20 cellular contexts compared by ENCODE assay signal in genomic region chr1:24822887-24823286, GRCh38.
DNase-seq lines count a peak whose midpoint lies in the region; ATAC-seq and TF ChIP-seq lines count a peak whose summit lies in the region.
"Had no signal": no experiment of that assay in that cellular context is flagged by ENCODE, and none has a peak within 500 bp of the region (broad histone marks: within the 10 kb centered on the region; RNA-seq: fewer than 3 reads in every experiment).

No MANE protein-coding gene starts in this region.

- no peaks in the 10 kb centered on the region for H3K4me1 ChIP-seq in CD8-positive, alpha-beta T cell (ENCODE audit: insufficient read depth, low read length)

- H3K4me3 ChIP-seq in AG10803 (ENCODE audit: low read length): no peak overlapping the region
- H3K4me3 ChIP-seq in CD8-positive, alpha-beta T cell (ENCODE audit: low read depth, low read length): no peak overlapping the region

- no peaks in the 10 kb centered on the region for H3K36me3 Mint-ChIP-seq in IgD-negative memory B cell
- peaks cover 8% of the 10 kb centered on the region for H3K36me3 Mint-ChIP-seq in endothelial cell (ENCODE audit: low read depth, unreplicated experiment)
- H3K36me3 Mint-ChIP-seq in nephron (ENCODE audit: low read depth): peaks cover 13% of the 10 kb centered on the region
- H3K36me3 Mint-ChIP-seq in CD8-positive, alpha-beta T cell: no peaks in the 10 kb centered on the region

- no peaks in the 10 kb centered on the region for H3K27me3 ChIP-seq in CD8-positive, alpha-beta T cell (ENCODE audit: insufficient read depth, low read length)

- no peak for ATAC-seq in CD8-positive, alpha-beta T cell
- ATAC-seq: activated naive CD8-positive, alpha-beta T cell treated with anti-CD3 and anti-CD28 coated beads, Interleukin-2, amount 50 U/mL, for 24 hours; stimulated activated memory B cell treated with anti-CD40 and anti-IgM and Interleukin-4, amounts not matched to agents 10 μg/mL and 1 μg/mL and 100 μg/mL, for 72 hours had no signal

- TF ChIP-seq CTCF in AG10803 (conservative IDR thresholded peaks at IDR 0.05; ENCODE audit: low read length) (no peak), endothelial cell (IDR thresholded peaks at IDR 0.05; ENCODE audit: unreplicated experiment) (no peak), nephron (IDR thresholded peaks at IDR 0.05; ENCODE audit: unreplicated experiment in 3 of 3) (no peak)
- TF ChIP-seq CTCF in CD8-positive, alpha-beta T cell (IDR thresholded peaks at IDR 0.05): no peak

- no peak overlapping the region for H3K27ac ChIP-seq in CD8-positive, alpha-beta T cell (ENCODE audit: low read depth, low read length)

- H3K27ac Mint-ChIP-seq in IgD-negative memory B cell (peak overlapping the region in 2 of 3 donors; percentile 29 to 68), endothelial cell (ENCODE audit: unreplicated experiment) (peak overlapping the region; percentile 53), nephron (peak overlapping the region; percentile 4 to 35 (median 23))
- H3K27ac Mint-ChIP-seq in CD8-positive, alpha-beta T cell: no peak overlapping the region
- H3K27ac Mint-ChIP-seq: activated naive CD8-positive, alpha-beta T cell treated with anti-CD3 and anti-CD28 coated beads, Interleukin-2, amount 50 U/mL, for 24 hours; activated T-helper 1 cell treated with anti-CD3 and anti-CD28 coated beads, Interleukin-12 subunit alpha, Interleukin-12 subunit beta, Interleukin-2, Interleukin-4 antibody, amounts not matched to agents 30 ng/mL and 10 ng/mL and 1 ng/mL, durations not matched to agents 14 hours and 24 hours and 36 hours; endodermal cell; memory B cell; stimulated activated memory B cell treated with anti-CD40 and anti-IgM and Interleukin-4, amounts not matched to agents 10 μg/mL and 1 μg/mL and 100 μg/mL, for 72 hours had no signal

- peaks cover 45 to 50% (median 45%) of the 10 kb centered on the region in 3 donors for H3K4me1 Mint-ChIP-seq in IgD-negative memory B cell
- H3K4me1 Mint-ChIP-seq in endothelial cell (ENCODE audit: unreplicated experiment): peaks cover 11% of the 10 kb centered on the region
- peaks cover 22% of the 10 kb centered on the region for H3K4me1 Mint-ChIP-seq in nephron
- H3K4me1 Mint-ChIP-seq in CD8-positive, alpha-beta T cell (ENCODE audit: low read depth): no peaks in the 10 kb centered on the region

- no peaks in the 10 kb centered on the region for H3K36me3 ChIP-seq in CD8-positive, alpha-beta T cell (ENCODE audit: insufficient read depth, low read length)

- H3K27me3 Mint-ChIP-seq in IgD-negative memory B cell (no peaks in the 10 kb centered on the region), endothelial cell (ENCODE audit: unreplicated experiment) (no peaks in the 10 kb centered on the region), nephron (ENCODE audit: low read depth) (no peaks in the 10 kb centered on the region)
- peaks cover 6% of the 10 kb centered on the region for H3K27me3 Mint-ChIP-seq in CD8-positive, alpha-beta T cell (ENCODE audit: low read depth)
- H3K27me3 Mint-ChIP-seq: memory B cell; stimulated activated memory B cell treated with anti-CD40 and anti-IgM and Interleukin-4, amounts not matched to agents 10 μg/mL and 1 μg/mL and 100 μg/mL, for 72 hours had no signal

- CTCF ChIA-PET in CD8-positive, alpha-beta T cell (lab: Charles Lee): interaction anchor here (0.6 to 2.8 kb wide), 4 partner anchors 8 to 575 kb away, joined by 3 to 20 read pairs (median 6); no protein-coding TSS in a partner anchor

- POLR2A ChIA-PET in CD8-positive, alpha-beta T cell (lab: Charles Lee): interaction anchor here (0.6 kb wide), 1 partner anchor 15 kb away, joined by 3 read pairs; no protein-coding TSS in a partner anchor

- H3K9me3 Mint-ChIP-seq in IgD-negative memory B cell (no peaks in the 10 kb centered on the region), endothelial cell (ENCODE audit: unreplicated experiment) (no peaks in the 10 kb centered on the region), nephron (no peaks in the 10 kb centered on the region)
- H3K9me3 Mint-ChIP-seq in CD8-positive, alpha-beta T cell: no peaks in the 10 kb centered on the region
- H3K9me3 Mint-ChIP-seq: activated naive CD8-positive, alpha-beta T cell treated with anti-CD3 and anti-CD28 coated beads, Interleukin-2, amount 50 U/mL, for 24 hours; activated T-helper 1 cell treated with anti-CD3 and anti-CD28 coated beads, Interleukin-12 subunit alpha, Interleukin-12 subunit beta, Interleukin-2, Interleukin-4 antibody, amounts not matched to agents 30 ng/mL and 10 ng/mL and 1 ng/mL, durations not matched to agents 14 hours and 24 hours and 36 hours; endodermal cell; memory B cell; stimulated activated memory B cell treated with anti-CD40 and anti-IgM and Interleukin-4, amounts not matched to agents 10 μg/mL and 1 μg/mL and 100 μg/mL, for 72 hours had no signal

- peak; percentile 43 for DNase-seq in AG10803 (ENCODE audit: low read depth)
- DNase-seq in endothelial cell (ENCODE audit: low spot score): no peak
- DNase-seq in CD8-positive, alpha-beta T cell: no peak
- DNase-seq in stimulated activated CD4-positive, alpha-beta T cell treated with anti-CD3 and anti-CD28 coated beads, Interleukin-2, amount 100 ng/mL, for 48 hours: no peak
- no peak for DNase-seq in activated CD4-positive, alpha-beta T cell treated with anti-CD3 and anti-CD28 coated beads, Interleukin-2, amount 50 U/mL, for 4 hours
- no peak for DNase-seq in stimulated activated CD4-positive, alpha-beta T cell treated with anti-CD3 and anti-CD28 coated beads, Interleukin-1b, Interleukin-23, amount 100 ng/mL, for 48 hours
- DNase-seq: activated CD4-positive, CD25-positive, alpha-beta regulatory T cell; activated CD8-positive, alpha-beta memory T cell treated with anti-CD3 and anti-CD28 coated beads for 24 hours; activated naive CD8-positive, alpha-beta T cell treated with anti-CD3 and anti-CD28 coated beads, Interleukin-2, amount 50 U/mL, for 24 hours; COR-L47; endodermal cell; head of caudate nucleus; MM.1S; NCI-H187 treated with DMSO at 0.1 percent for 48 hours; stimulated activated CD4-positive, alpha-beta T cell treated with anti-CD3 and anti-CD28 coated beads, Interleukin-12 subunit alpha, Interleukin-12 subunit beta, amount 100 ng/mL, for 4 hours had no signal

- no peaks in the 10 kb centered on the region for H3K9me3 ChIP-seq in CD8-positive, alpha-beta T cell (ENCODE audit: low read length)

- H3K4me3 Mint-ChIP-seq in IgD-negative memory B cell (no peak overlapping the region), endothelial cell (ENCODE audit: unreplicated experiment) (no peak overlapping the region), nephron (no peak overlapping the region)
- H3K4me3 Mint-ChIP-seq in CD8-positive, alpha-beta T cell: no peak overlapping the region
- H3K4me3 Mint-ChIP-seq: activated naive CD8-positive, alpha-beta T cell treated with anti-CD3 and anti-CD28 coated beads, Interleukin-2, amount 50 U/mL, for 24 hours; activated T-helper 1 cell treated with anti-CD3 and anti-CD28 coated beads, Interleukin-12 subunit alpha, Interleukin-12 subunit beta, Interleukin-2, Interleukin-4 antibody, amounts not matched to agents 30 ng/mL and 10 ng/mL and 1 ng/mL, durations not matched to agents 14 hours and 24 hours and 36 hours; endodermal cell; memory B cell; stimulated activated memory B cell treated with anti-CD40 and anti-IgM and Interleukin-4, amounts not matched to agents 10 μg/mL and 1 μg/mL and 100 μg/mL, for 72 hours had no signal

- intact Hi-C loops in CD8-positive, alpha-beta T cell (cut with DNase I, micrococcal nuclease): no loop called here
